1 cellular context compared by ENCODE assay signal in genomic region chr4:94430416-94430815, GRCh38.
TF ChIP-seq lines count a peak whose summit lies in the region.

No MANE protein-coding gene starts in this region.

TF ChIP-seq in H1, 55 proteins besides CTCF, POLR2A, EP300 and RAD21:
- TF ChIP-seq, protein P1, sequence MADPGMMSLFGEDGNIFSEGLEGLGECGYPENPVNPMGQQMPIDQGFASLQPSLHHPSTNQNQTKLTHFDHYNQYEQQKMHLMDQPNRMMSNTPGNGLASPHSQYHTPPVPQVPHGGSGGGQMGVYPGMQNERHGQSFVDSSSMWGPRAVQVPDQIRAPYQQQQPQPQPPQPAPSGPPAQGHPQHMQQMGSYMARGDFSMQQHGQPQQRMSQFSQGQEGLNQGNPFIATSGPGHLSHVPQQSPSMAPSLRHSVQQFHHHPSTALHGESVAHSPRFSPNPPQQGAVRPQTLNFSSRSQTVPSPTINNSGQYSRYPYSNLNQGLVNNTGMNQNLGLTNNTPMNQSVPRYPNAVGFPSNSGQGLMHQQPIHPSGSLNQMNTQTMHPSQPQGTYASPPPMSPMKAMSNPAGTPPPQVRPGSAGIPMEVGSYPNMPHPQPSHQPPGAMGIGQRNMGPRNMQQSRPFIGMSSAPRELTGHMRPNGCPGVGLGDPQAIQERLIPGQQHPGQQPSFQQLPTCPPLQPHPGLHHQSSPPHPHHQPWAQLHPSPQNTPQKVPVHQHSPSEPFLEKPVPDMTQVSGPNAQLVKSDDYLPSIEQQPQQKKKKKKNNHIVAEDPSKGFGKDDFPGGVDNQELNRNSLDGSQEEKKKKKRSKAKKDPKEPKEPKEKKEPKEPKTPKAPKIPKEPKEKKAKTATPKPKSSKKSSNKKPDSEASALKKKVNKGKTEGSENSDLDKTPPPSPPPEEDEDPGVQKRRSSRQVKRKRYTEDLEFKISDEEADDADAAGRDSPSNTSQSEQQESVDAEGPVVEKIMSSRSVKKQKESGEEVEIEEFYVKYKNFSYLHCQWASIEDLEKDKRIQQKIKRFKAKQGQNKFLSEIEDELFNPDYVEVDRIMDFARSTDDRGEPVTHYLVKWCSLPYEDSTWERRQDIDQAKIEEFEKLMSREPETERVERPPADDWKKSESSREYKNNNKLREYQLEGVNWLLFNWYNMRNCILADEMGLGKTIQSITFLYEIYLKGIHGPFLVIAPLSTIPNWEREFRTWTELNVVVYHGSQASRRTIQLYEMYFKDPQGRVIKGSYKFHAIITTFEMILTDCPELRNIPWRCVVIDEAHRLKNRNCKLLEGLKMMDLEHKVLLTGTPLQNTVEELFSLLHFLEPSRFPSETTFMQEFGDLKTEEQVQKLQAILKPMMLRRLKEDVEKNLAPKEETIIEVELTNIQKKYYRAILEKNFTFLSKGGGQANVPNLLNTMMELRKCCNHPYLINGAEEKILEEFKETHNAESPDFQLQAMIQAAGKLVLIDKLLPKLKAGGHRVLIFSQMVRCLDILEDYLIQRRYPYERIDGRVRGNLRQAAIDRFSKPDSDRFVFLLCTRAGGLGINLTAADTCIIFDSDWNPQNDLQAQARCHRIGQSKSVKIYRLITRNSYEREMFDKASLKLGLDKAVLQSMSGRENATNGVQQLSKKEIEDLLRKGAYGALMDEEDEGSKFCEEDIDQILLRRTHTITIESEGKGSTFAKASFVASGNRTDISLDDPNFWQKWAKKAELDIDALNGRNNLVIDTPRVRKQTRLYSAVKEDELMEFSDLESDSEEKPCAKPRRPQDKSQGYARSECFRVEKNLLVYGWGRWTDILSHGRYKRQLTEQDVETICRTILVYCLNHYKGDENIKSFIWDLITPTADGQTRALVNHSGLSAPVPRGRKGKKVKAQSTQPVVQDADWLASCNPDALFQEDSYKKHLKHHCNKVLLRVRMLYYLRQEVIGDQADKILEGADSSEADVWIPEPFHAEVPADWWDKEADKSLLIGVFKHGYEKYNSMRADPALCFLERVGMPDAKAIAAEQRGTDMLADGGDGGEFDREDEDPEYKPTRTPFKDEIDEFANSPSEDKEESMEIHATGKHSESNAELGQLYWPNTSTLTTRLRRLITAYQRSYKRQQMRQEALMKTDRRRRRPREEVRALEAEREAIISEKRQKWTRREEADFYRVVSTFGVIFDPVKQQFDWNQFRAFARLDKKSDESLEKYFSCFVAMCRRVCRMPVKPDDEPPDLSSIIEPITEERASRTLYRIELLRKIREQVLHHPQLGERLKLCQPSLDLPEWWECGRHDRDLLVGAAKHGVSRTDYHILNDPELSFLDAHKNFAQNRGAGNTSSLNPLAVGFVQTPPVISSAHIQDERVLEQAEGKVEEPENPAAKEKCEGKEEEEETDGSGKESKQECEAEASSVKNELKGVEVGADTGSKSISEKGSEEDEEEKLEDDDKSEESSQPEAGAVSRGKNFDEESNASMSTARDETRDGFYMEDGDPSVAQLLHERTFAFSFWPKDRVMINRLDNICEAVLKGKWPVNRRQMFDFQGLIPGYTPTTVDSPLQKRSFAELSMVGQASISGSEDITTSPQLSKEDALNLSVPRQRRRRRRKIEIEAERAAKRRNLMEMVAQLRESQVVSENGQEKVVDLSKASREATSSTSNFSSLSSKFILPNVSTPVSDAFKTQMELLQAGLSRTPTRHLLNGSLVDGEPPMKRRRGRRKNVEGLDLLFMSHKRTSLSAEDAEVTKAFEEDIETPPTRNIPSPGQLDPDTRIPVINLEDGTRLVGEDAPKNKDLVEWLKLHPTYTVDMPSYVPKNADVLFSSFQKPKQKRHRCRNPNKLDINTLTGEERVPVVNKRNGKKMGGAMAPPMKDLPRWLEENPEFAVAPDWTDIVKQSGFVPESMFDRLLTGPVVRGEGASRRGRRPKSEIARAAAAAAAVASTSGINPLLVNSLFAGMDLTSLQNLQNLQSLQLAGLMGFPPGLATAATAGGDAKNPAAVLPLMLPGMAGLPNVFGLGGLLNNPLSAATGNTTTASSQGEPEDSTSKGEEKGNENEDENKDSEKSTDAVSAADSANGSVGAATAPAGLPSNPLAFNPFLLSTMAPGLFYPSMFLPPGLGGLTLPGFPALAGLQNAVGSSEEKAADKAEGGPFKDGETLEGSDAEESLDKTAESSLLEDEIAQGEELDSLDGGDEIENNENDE (IDR thresholded peaks at IDR 0.05; ENCODE audit: insufficient replicate concordance, low read length) = no peak
